12 cellular contexts compared by ENCODE assay signal in genomic region chr4:79650794-79651431, GRCh38.
A peak's percentile ranks its signal among the peaks of the same experiment; 100 is the strongest.
DNase-seq lines count a peak whose midpoint lies in the region; ATAC-seq and TF ChIP-seq lines count a peak whose summit lies in the region.
"Had no signal": no experiment of that assay in that cellular context is flagged by ENCODE, and none has a peak within 500 bp of the region (broad histone marks: within the 10 kb centered on the region; RNA-seq: fewer than 3 reads in every experiment).

No MANE protein-coding gene starts in this region.

- no peak for TF ChIP-seq POLR2A in thyroid gland (IDR thresholded peaks at IDR 0.05)

- no peak overlapping the region for H3K4ac ChIP-seq in neuronal stem cell (ENCODE audit: low read length)

- intact Hi-C loops in thyroid gland (cut with DNase I), result no loop called here

- H3K9me3 ChIP-seq in neuronal stem cell (replicated peaks in 1 of 2; ENCODE audit: control insufficient read depth in 2 of 2, insufficient read depth in 1 of 2, low read depth in 1 of 2, low read length in 2 of 2) (no peaks in the 10 kb centered on the region), thyroid gland (no peaks in the 10 kb centered on the region)
- H3K9me3 ChIP-seq: body of pancreas had no signal

- H3K27ac Mint-ChIP-seq in activated CD8-positive, alpha-beta memory T cell treated with anti-CD3 and anti-CD28 coated beads, Interleukin-2, amount 10 ng/mL, durations not matched to agents 7 days and 5 days, result no peak overlapping the region

- no CpG with 5 or more reads among the region's 3 CpGs for WGBS in neuronal stem cell (ENCODE audit: extremely low coverage in 2 of 2, insufficient read length in 2 of 2, insufficient replicate concordance in 1 of 2), 2 donors
- WGBS in thyroid gland, 2 donors, result 75 to 84% methylated on average over 3 of the region's 3 CpGs

- H4K8ac ChIP-seq in neuronal stem cell (ENCODE audit: low read depth, low read length), result no peak overlapping the region

- H4K91ac ChIP-seq in neuronal stem cell (ENCODE audit: low read depth, low read length, poor library complexity), result no peak overlapping the region

- no peak overlapping the region for H2AK5ac ChIP-seq in neuronal stem cell (ENCODE audit: low read depth, low read length)

- H3K9me3 Mint-ChIP-seq in activated CD8-positive, alpha-beta memory T cell treated with anti-CD3 and anti-CD28 coated beads, Interleukin-2, amount 10 ng/mL, durations not matched to agents 7 days and 5 days (ENCODE audit: low read depth), result no peaks in the 10 kb centered on the region

- H3K36me3 ChIP-seq in neuronal stem cell (replicated peaks in 1 of 2; ENCODE audit: control insufficient read depth in 2 of 2, insufficient read depth in 2 of 2, low read length in 2 of 2), result no peaks in the 10 kb centered on the region
- no peaks in the 10 kb centered on the region for H3K36me3 ChIP-seq in thyroid gland

- no peaks in the 10 kb centered on the region for H3K79me1 ChIP-seq in neuronal stem cell (ENCODE audit: low read depth, low read length)

- CTCF ChIA-PET in activated CD8-positive, alpha-beta memory T cell treated with anti-CD3 and anti-CD28 coated beads, Interleukin-2, amount 10 ng/mL, durations not matched to agents 7 days and 5 days (lab: Charles Lee), result no interaction called here

- H3K18ac ChIP-seq in neuronal stem cell (ENCODE audit: low read length), result no peak overlapping the region

- H2BK12ac ChIP-seq in neuronal stem cell (ENCODE audit: low read length), result no peak overlapping the region

- H3K4me3 ChIP-seq in epithelial cell of proximal tubule (ENCODE audit: low read depth, low read length) (peak overlapping the region; percentile 10), neuronal stem cell (ENCODE audit: low read length in 2 of 2) (no peak overlapping the region), thyroid gland (replicated peaks in 1 of 3) (no peak overlapping the region)
- H3K4me3 ChIP-seq: body of pancreas had no signal

- H3K36me3 Mint-ChIP-seq in activated CD8-positive, alpha-beta memory T cell treated with anti-CD3 and anti-CD28 coated beads, Interleukin-2, amount 10 ng/mL, durations not matched to agents 7 days and 5 days, result no peaks in the 10 kb centered on the region

- no peak overlapping the region for H3K14ac ChIP-seq in neuronal stem cell (ENCODE audit: low read length)

- DNase-seq in DMS53 (lab: John Stamatoyannopoulos, UW) (peak; percentile 32), NCI-H446 treated with DMSO at 0.1 percent for 48 hours (lab: John Stamatoyannopoulos, UW) (peak; percentile 74), epithelial cell of proximal tubule (ENCODE audit: low read depth) (peak; percentile 71), neuronal stem cell (ENCODE audit: low spot score) (no peak), thyroid gland (no peak), DMS114 treated with DMSO at 0.1 percent for 48 hours (lab: John Stamatoyannopoulos, UW; ENCODE audit: unreplicated experiment) (no peak)
- DNase-seq in activated naive CD4-positive, alpha-beta T cell treated with Interleukin-2 at 50 U/mL for 16 hours, result no peak
- no peak for DNase-seq in activated CD8-positive, alpha-beta memory T cell treated with anti-CD3 and anti-CD28 coated beads, Interleukin-2, amount 10 ng/mL, durations not matched to agents 7 days and 5 days
- DNase-seq: islet precursor cell; NCI-H510A treated with DMSO at 0.1 percent for 48 hours; stimulated activated CD4-positive, alpha-beta T cell treated with anti-CD3 and anti-CD28 coated beads, Interleukin-12 subunit alpha, Interleukin-12 subunit beta, amount 100 ng/mL, for 4 hours had no signal

- no peak overlapping the region for H3K23ac ChIP-seq in neuronal stem cell (ENCODE audit: low read depth, low read length, poor library complexity)

- no peak overlapping the region for H3K27ac ChIP-seq in neuronal stem cell (replicated peaks; ENCODE audit: low read length)
- H3K27ac ChIP-seq in thyroid gland, result no peak overlapping the region

- no peak for ATAC-seq in activated CD8-positive, alpha-beta memory T cell treated with anti-CD3 and anti-CD28 coated beads, Interleukin-2, amount 10 ng/mL, durations not matched to agents 7 days and 5 days

- no peaks in the 10 kb centered on the region for H3K4me1 Mint-ChIP-seq in activated CD8-positive, alpha-beta memory T cell treated with anti-CD3 and anti-CD28 coated beads, Interleukin-2, amount 10 ng/mL, durations not matched to agents 7 days and 5 days

- H3K4me3 Mint-ChIP-seq in activated CD8-positive, alpha-beta memory T cell treated with anti-CD3 and anti-CD28 coated beads, Interleukin-2, amount 10 ng/mL, durations not matched to agents 7 days and 5 days, result no peak overlapping the region

- H2BK5ac ChIP-seq in neuronal stem cell (ENCODE audit: low read length), result no peak overlapping the region

- no peak overlapping the region for H3K4me2 ChIP-seq in neuronal stem cell (ENCODE audit: insufficient read depth, low read length, poor library complexity, severe bottlenecking)

- H3K27me3 ChIP-seq in neuronal stem cell (ENCODE audit: control insufficient read depth in 3 of 3, insufficient read depth in 3 of 3, low read depth in 1 of 3, low read length in 3 of 3), result no peaks in the 10 kb centered on the region
- H3K27me3 ChIP-seq in thyroid gland, result no peaks in the 10 kb centered on the region
- H3K27me3 ChIP-seq: body of pancreas had no signal

- H3K4me1 ChIP-seq in neuronal stem cell (ENCODE audit: control insufficient read depth in 2 of 2, insufficient read depth in 1 of 2, low read depth in 1 of 2, low read length in 2 of 2) (peaks cover 0 to 8% of the 10 kb centered on the region in 2 donors), thyroid gland (peaks cover 0 to 5% of the 10 kb centered on the region in 2 donors)

- TF ChIP-seq CTCF in epithelial cell of proximal tubule (conservative IDR thresholded peaks at IDR 0.05; ENCODE audit: low read depth, low read length), result no peak
- no peak for TF ChIP-seq CTCF in thyroid gland (IDR thresholded peaks at IDR 0.05)

- H3K9ac ChIP-seq in neuronal stem cell (ENCODE audit: low read depth, low read length, poor library complexity), result no peak overlapping the region

- H2BK120ac ChIP-seq in neuronal stem cell (ENCODE audit: low read depth, low read length), result no peak overlapping the region

- peak overlapping the region; percentile 0 for H2AFZ ChIP-seq in neuronal stem cell (ENCODE audit: low read length)

- no peaks in the 10 kb centered on the region for H3K27me3 Mint-ChIP-seq in activated CD8-positive, alpha-beta memory T cell treated with anti-CD3 and anti-CD28 coated beads, Interleukin-2, amount 10 ng/mL, durations not matched to agents 7 days and 5 days

- H2BK15ac ChIP-seq in neuronal stem cell (ENCODE audit: low read length), result no peak overlapping the region

Comparison
In these comparisons a context has a peak if more than half of its experiments do, and no peak if none do; other contexts are left out.
1. DNase-seq: peak in DMS53 (single experiment), NCI-H446 treated with DMSO at 0.1 percent for 48 hours (single experiment) and epithelial cell of proximal tubule (single experiment); none in neuronal stem cell (single experiment), activated naive CD4-positive, alpha-beta T cell treated with Interleukin-2 at 50 U/mL for 16 hours (single experiment), thyroid gland (0 of 2), activated CD8-positive, alpha-beta memory T cell treated with anti-CD3 and anti-CD28 coated beads, Interleukin-2, amount 10 ng/mL, durations not matched to agents 7 days and 5 days (single experiment) and DMS114 treated with DMSO at 0.1 percent for 48 hours (single experiment).